16 cellular contexts compared by ENCODE assay signal in the genomic region with DNA sequence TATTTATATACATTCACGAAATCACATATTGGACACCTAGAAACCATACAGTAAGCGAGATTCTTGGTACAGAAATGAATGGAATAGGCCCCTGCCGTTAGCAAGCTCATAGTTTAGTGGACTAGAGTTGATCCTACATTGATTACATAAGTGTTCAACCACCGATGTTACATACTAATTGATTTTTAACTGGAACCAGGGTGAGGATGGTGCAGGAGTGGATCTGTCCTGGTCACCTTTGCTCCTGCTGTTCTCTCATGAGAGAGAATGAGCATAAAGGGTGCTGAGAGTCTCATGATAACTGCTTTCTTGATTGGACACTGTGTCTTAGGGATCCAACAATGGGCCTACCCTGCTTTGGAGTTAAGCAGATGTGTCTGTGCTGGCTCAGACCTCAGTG. TPM values are rescaled to one million over a fixed set of nuclear protein-coding genes. Genes with fewer than 3 reads are reported as not detected.
DNase-seq lines count a peak whose midpoint lies in the region; ATAC-seq and TF ChIP-seq lines count a peak whose summit lies in the region.
"Had no signal": no experiment of that assay in that cellular context is flagged by ENCODE, and none has a peak within 500 bp of the region (broad histone marks: within the 10 kb centered on the region; RNA-seq: fewer than 3 reads in every experiment).

No MANE protein-coding gene starts in this region.

- peaks cover 23% of the 10 kb centered on the region for H3K4me1 Mint-ChIP-seq in WTC11

- H2BK120ac ChIP-seq in IMR-90 (ENCODE audit: low read depth, low read length) = no peak overlapping the region

- in situ Hi-C loops in IMR-90 (cut with MboI; ENCODE audit: low sequenced_read_pairs) = no loop called here

- H2AK5ac ChIP-seq in IMR-90 (ENCODE audit: low read depth, low read length) = no peak overlapping the region

- no peak overlapping the region for H3K4ac ChIP-seq in IMR-90 (ENCODE audit: low read depth, low read length)

- WGBS in IMR-90 (ENCODE audit: extremely low coverage in 2 of 2, insufficient read length in 1 of 2), 2 experiments = no CpG with 5 or more reads among the region's 4 CpGs
- 87 to 93% (median 90%) methylated on average over 4 of the region's 4 CpGs for WGBS in psoas muscle, 3 donors

- H4K20me1 ChIP-seq in IMR-90 (ENCODE audit: insufficient read depth, low read length) = peaks cover 36% of the 10 kb centered on the region

- H4K91ac ChIP-seq in IMR-90 (ENCODE audit: insufficient read depth, low read depth, low read length) = no peak overlapping the region

- dilution Hi-C loops in IMR-90 (cut with HindIII; ENCODE audit: low sequenced_read_pairs, unreplicated experiment) = no loop called here

- no peak overlapping the region for H4K5ac ChIP-seq in IMR-90 (ENCODE audit: low read depth, low read length)

- no peaks in the 10 kb centered on the region; the same call in 1 of the 2 replicates for H3K4me1 ChIP-seq in IMR-90 (ENCODE audit: control insufficient read depth, insufficient read depth, low read length)
- peaks cover 7% of the 10 kb centered on the region for H3K4me1 ChIP-seq in psoas muscle
- H3K4me1 ChIP-seq: HAP-1 had no signal

- H3K36me3 ChIP-seq in IMR-90 (ENCODE audit: control insufficient read depth, insufficient read depth, low read length) (peaks cover 3% of the 10 kb centered on the region), psoas muscle (ENCODE audit: insufficient read depth in 1 of 2, low read depth in 1 of 2) (peaks cover 0 to 9% of the 10 kb centered on the region in 2 donors)

- H2AFZ ChIP-seq in IMR-90 (replicated peaks; ENCODE audit: low read length, poor library complexity) = no peak overlapping the region

- intact Hi-C loops in IMR-90 (cut with micrococcal nuclease) = no loop called here
- intact Hi-C loops in psoas muscle (cut with DNase I) = no loop called here

- H3K9ac ChIP-seq in IMR-90 (ENCODE audit: low read depth, low read length) = no peak overlapping the region

- H3K36me3 Mint-ChIP-seq in WTC11 = no peaks in the 10 kb centered on the region; the same call in 1 of the 2 replicates

- ATAC-seq in IMR-90 (ENCODE audit: low read depth) (no peak), WTC11 (no peak), left lobe of liver (peak; percentile 85), psoas muscle (no peak)

- H3K79me1 ChIP-seq in IMR-90 (ENCODE audit: low read depth in 1 of 2, low read length in 2 of 2) = peaks cover 29 to 50% of the 10 kb centered on the region in 2 experiments

- H3K56ac ChIP-seq in IMR-90 (ENCODE audit: extremely low read depth, insufficient read depth, low read length) = no peak overlapping the region

- no peak for TF ChIP-seq RAD21 in IMR-90 (IDR thresholded peaks at IDR 0.05; ENCODE audit: low read length)

- CTCF ChIA-PET in IMR-90 (lab: Yijun Ruan, JAX) (interaction anchor here (0.8 kb wide), 1 partner anchor 10 kb away, joined by 8 read pairs; no protein-coding TSS in a partner anchor), WTC11 (lab: Charles Lee) (no interaction called here)

- H2BK5ac ChIP-seq in IMR-90 (ENCODE audit: low read depth, low read length, poor library complexity, severe bottlenecking) = no peak overlapping the region

- H3K27ac ChIP-seq in IMR-90 (ENCODE audit: insufficient read depth, low read length) (no peak overlapping the region), psoas muscle (no peak overlapping the region)

- 0 out of 2 replicates have a peak overlapping the region, but pooled peaks have one; percentile 33 for H3K23ac ChIP-seq in IMR-90 (ENCODE audit: low read depth, low read length)

- no peak overlapping the region for H4K8ac ChIP-seq in IMR-90 (ENCODE audit: low read depth in 2 of 2, low read length in 2 of 2)

- no peak overlapping the region for H2BK15ac ChIP-seq in IMR-90 (ENCODE audit: low read depth, low read length)

- no peak overlapping the region for H3K4me2 ChIP-seq in IMR-90 (ENCODE audit: low read depth, low read length)

- H3K27me3 ChIP-seq in IMR-90 (ENCODE audit: control insufficient read depth, insufficient read depth, low read length) (no peaks in the 10 kb centered on the region), psoas muscle (ENCODE audit: insufficient read depth in 3 of 3, low read length in 2 of 3) (no peaks in the 10 kb centered on the region)

- no peaks in the 10 kb centered on the region for H3K9me1 ChIP-seq in IMR-90 (ENCODE audit: insufficient read depth, low read length)

- no peak for DNase-seq in IMR-90
- no peak for DNase-seq in WTC11 (ENCODE audit: low spot score)
- no peak for DNase-seq in left lobe of liver (ENCODE audit: low spot score)
- no peak for DNase-seq in psoas muscle
- DNase-seq in MV-4-11 (lab: John Stamatoyannopoulos, UW) = no peak
- DNase-seq in NAMALWA (ENCODE audit: low spot score) = no peak
- DNase-seq: C1 segment of cervical spinal cord; Calu3; CD4-positive, alpha-beta memory T cell; COR-L47; DMS53; DMS79 treated with DMSO at 0.1 percent for 48 hours; GF-D8; GOT3; HFFc6 had no signal

- no peak overlapping the region for H3K14ac ChIP-seq in IMR-90 (replicated peaks; ENCODE audit: low read depth, low read length)

- H3K9me3 Mint-ChIP-seq in WTC11 = no peaks in the 10 kb centered on the region
- H3K9me3 Mint-ChIP-seq: CD4-positive, alpha-beta memory T cell; HFFc6 had no signal

- TF ChIP-seq CTCF in IMR-90 (conservative IDR thresholded peaks at IDR 0.05; ENCODE audit: low read depth, low read length) (no peak), WTC11 (IDR thresholded peaks at IDR 0.05) (no peak), psoas muscle (IDR thresholded peaks at IDR 0.05) (no peak)

- TF ChIP-seq POLR2A in IMR-90 (IDR thresholded peaks at IDR 0.05; ENCODE audit: low read depth, low read length) = no peak

- no peak overlapping the region for H2AK9ac ChIP-seq in IMR-90 (replicated peaks; ENCODE audit: low read depth, low read length, poor library complexity)

- H2BK20ac ChIP-seq in IMR-90 (ENCODE audit: low read depth, low read length) = no peak overlapping the region

- no peak overlapping the region for H3K18ac ChIP-seq in IMR-90 (ENCODE audit: low read depth, low read length)

- H3K27me3 Mint-ChIP-seq in WTC11 (ENCODE audit: low read depth) = no peaks in the 10 kb centered on the region
- H3K27me3 Mint-ChIP-seq: CD4-positive, alpha-beta memory T cell had no signal

- POLR2A ChIA-PET in IMR-90 (lab: Charles Lee; ENCODE audit: unreplicated experiment) = no interaction called here
- POLR2A ChIA-PET in WTC11 (lab: Charles Lee) = no interaction called here

- no peak overlapping the region for H3K4me3 Mint-ChIP-seq in WTC11
- H3K4me3 Mint-ChIP-seq: CD4-positive, alpha-beta memory T cell; HFFc6 had no signal

- H3K4me3 ChIP-seq in IMR-90 (ENCODE audit: insufficient read depth, low read depth, low read length) (no peak overlapping the region), psoas muscle (no peak overlapping the region)
- H3K4me3 ChIP-seq: HAP-1 had no signal

- no TSS peak for BruUV-seq in IMR-90 (replicated peaks; lab: Mats Ljungman, UMichigan)

- peak overlapping the region; percentile 25; the same call in 1 of the 2 replicates for H3K27ac Mint-ChIP-seq in WTC11
- H3K27ac Mint-ChIP-seq: CD4-positive, alpha-beta memory T cell; HFFc6 had no signal

- H3K9me3 ChIP-seq in IMR-90 (ENCODE audit: control insufficient read depth, insufficient read depth, low read length) (no peaks in the 10 kb centered on the region), psoas muscle (no peaks in the 10 kb centered on the region)
- H3K9me3 ChIP-seq: HAP-1 had no signal

TF ChIP-seq in IMR-90, 13 proteins besides CTCF, POLR2A, EP300 and RAD21:
- no peak for TF ChIP-seq SMC3 (IDR thresholded peaks at IDR 0.05; ENCODE audit: low read depth, low read length)
- no peak for TF ChIP-seq MAFK (IDR thresholded peaks at IDR 0.05; ENCODE audit: low read depth, low read length)
- no peak for TF ChIP-seq MXI1 (IDR thresholded peaks at IDR 0.05; ENCODE audit: borderline replicate concordance, low read depth, low read length)
- TF ChIP-seq CHD1 (IDR thresholded peaks at IDR 0.05; ENCODE audit: low read depth, low read length) = no peak

TF ChIP-seq in WTC11, 78 proteins besides CTCF, POLR2A, EP300 and RAD21:
- TF ChIP-seq ZMAT4 (CRISPR knock-in tag; IDR thresholded peaks at IDR 0.05) = no peak
TF ChIP-seq in WTC11: peak in this region for 0.

RNA-seq across cellular contexts. Expression of gene MAP2K4, which starts 13.9 kb away (rescaled TPM):
- total RNA-seq in IMR-90 (2012; rRNA removed) = 32.6 and 33.3 TPM in 2 replicates
- 12.2 and 14.5 TPM in 2 replicates for polyA plus RNA-seq in IMR-90 (2012; rRNA removed)
- polyA plus RNA-seq in IMR-90 (2012; cell fraction: cytosol; rRNA removed) = 3.4 and 3.8 TPM in 2 replicates
- 2.7 and 24.8 TPM in 2 replicates for polyA plus RNA-seq in IMR-90 (2012; cell fraction: nucleus; rRNA removed; ENCODE audit: low replicate concordance)
- 24.4 to 29.0 TPM (median 24.8 TPM) in 3 replicates for total RNA-seq in WTC11 (2021)
- 12.7 TPM for total RNA-seq in left lobe of liver
- 10 to 100 TPM; 26.2 to 34.2 (median 31.6) TPM for total RNA-seq in psoas muscle
- 10 to 100 TPM; 12.9 to 40.0 (median 18.2) TPM for polyA plus RNA-seq in psoas muscle

RNA-seq across cellular contexts. Expression of gene ZNF18, which starts 37.3 kb away (rescaled TPM):
- total RNA-seq in IMR-90 (2012; rRNA removed) = 10.3 and 11.7 TPM in 2 replicates
- polyA plus RNA-seq in IMR-90 (2012; rRNA removed) = 4.4 and 4.5 TPM in 2 replicates
- polyA plus RNA-seq in IMR-90 (2012; cell fraction: cytosol; rRNA removed) = 1.5 and 1.7 TPM in 2 replicates
- 3.7 and 11.7 TPM in 2 replicates for polyA plus RNA-seq in IMR-90 (2012; cell fraction: nucleus; rRNA removed; ENCODE audit: low replicate concordance)
- total RNA-seq in WTC11 (2021) = 10.5 to 13.3 TPM (median 10.8 TPM) in 3 replicates
- total RNA-seq in left lobe of liver = 5.3 TPM
- total RNA-seq in psoas muscle = 1 to 10 TPM; 3.4 to 6.3 (median 4.8) TPM
- polyA plus RNA-seq in psoas muscle = 10 to 100 TPM in 1 of 3 donors, 1 to 10 TPM in 2; 4.1 to 10.0 (median 5.0) TPM
